ENCODE assay signal across 2 cellular contexts in genomic region chr1:31934706-31935629, GRCh38.
TF ChIP-seq lines count a peak whose summit lies in the region.

No MANE protein-coding gene starts in this region.

TF ChIP-seq in SK-N-SH, 30 proteins besides CTCF, POLR2A, EP300 and RAD21 (continued from another document):
- TF ChIP-seq, protein P1, sequence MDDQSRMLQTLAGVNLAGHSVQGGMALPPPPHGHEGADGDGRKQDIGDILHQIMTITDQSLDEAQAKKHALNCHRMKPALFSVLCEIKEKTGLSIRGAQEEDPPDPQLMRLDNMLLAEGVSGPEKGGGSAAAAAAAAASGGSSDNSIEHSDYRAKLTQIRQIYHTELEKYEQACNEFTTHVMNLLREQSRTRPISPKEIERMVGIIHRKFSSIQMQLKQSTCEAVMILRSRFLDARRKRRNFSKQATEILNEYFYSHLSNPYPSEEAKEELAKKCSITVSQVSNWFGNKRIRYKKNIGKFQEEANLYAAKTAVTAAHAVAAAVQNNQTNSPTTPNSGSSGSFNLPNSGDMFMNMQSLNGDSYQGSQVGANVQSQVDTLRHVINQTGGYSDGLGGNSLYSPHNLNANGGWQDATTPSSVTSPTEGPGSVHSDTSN (IDR thresholded peaks at IDR 0.05), result no peak
- TF ChIP-seq SIN3A (IDR thresholded peaks at IDR 0.05; ENCODE audit: borderline replicate concordance, low read depth, low read length) (no peak), EZH2phosphoT487 (IDR thresholded peaks at IDR 0.05; ENCODE audit: borderline replicate concordance, low read depth) (no peak), CHD2 (IDR thresholded peaks at IDR 0.05; ENCODE audit: low read length, partially characterized antibody) (no peak), FOSL2 (IDR thresholded peaks at IDR 0.05; ENCODE audit: borderline replicate concordance, low read depth) (peak; percentile 71; the same call in 1 of the 2 replicates)
- TF ChIP-seq, protein P2, sequence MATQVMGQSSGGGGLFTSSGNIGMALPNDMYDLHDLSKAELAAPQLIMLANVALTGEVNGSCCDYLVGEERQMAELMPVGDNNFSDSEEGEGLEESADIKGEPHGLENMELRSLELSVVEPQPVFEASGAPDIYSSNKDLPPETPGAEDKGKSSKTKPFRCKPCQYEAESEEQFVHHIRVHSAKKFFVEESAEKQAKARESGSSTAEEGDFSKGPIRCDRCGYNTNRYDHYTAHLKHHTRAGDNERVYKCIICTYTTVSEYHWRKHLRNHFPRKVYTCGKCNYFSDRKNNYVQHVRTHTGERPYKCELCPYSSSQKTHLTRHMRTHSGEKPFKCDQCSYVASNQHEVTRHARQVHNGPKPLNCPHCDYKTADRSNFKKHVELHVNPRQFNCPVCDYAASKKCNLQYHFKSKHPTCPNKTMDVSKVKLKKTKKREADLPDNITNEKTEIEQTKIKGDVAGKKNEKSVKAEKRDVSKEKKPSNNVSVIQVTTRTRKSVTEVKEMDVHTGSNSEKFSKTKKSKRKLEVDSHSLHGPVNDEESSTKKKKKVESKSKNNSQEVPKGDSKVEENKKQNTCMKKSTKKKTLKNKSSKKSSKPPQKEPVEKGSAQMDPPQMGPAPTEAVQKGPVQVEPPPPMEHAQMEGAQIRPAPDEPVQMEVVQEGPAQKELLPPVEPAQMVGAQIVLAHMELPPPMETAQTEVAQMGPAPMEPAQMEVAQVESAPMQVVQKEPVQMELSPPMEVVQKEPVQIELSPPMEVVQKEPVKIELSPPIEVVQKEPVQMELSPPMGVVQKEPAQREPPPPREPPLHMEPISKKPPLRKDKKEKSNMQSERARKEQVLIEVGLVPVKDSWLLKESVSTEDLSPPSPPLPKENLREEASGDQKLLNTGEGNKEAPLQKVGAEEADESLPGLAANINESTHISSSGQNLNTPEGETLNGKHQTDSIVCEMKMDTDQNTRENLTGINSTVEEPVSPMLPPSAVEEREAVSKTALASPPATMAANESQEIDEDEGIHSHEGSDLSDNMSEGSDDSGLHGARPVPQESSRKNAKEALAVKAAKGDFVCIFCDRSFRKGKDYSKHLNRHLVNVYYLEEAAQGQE (IDR thresholded peaks at IDR 0.05; ENCODE audit: low read depth, low read length), result no peak

TF ChIP-seq in endothelial cell of umbilical vein, 7 proteins besides CTCF, POLR2A, EP300 and RAD21 (continued from another document):
- TF ChIP-seq MAX (IDR thresholded peaks at IDR 0.05; ENCODE audit: insufficient read depth, insufficient read length), result no peak
